ENCODE assay signal across 8 cellular contexts in the genomic region with DNA sequence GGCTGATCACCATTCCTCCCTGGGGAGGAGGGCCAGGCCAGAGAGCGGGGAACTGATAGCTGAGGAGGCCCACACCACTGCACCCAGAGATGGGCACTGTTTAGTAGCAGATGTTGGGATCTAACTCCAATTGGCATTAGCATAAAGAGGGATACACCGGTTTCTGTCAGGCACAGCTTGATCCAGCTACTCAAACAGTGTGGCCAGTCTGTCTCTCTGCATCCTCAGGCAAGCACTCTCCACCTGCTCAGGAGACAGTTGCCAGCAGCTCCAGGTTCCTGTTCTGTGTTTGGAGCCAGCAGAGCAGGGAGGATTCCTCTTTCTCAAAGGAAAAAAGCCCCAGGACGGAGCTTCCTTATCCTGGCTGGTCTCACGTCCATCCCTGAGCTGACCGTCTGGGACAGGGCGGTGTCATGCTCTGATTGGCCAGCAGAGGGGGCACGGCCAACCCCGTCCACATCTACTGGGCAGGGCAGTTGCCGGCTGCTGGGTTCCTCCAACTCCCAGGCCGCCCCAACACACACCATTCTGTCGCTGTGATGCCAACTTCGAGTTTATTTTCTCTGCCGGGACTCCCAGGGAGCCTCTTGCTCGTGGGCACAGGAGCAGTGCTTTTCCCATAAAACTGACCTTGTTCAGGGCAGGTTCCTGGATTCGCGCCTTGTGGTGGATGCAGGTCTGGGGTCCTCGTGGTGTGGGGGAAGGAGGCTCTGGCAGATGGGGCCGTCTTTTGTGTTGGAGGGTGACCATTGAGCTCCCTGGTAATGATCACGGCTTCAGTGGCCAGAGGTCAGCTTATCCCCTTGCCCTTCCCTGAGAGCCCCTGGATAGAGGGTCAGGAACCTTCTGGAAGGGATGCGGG.
A peak's percentile ranks its signal among the peaks of the same experiment; 100 is the strongest.
DNase-seq lines count a peak whose midpoint lies in the region; ATAC-seq and TF ChIP-seq lines count a peak whose summit lies in the region.

No MANE protein-coding gene starts in this region.

- H3K4me3 Mint-ChIP-seq in T-helper 2 cell treated with Interferon-gamma antibody and Interleukin-4, amounts not matched to agents 5 μg/mL and 100 μg/mL, for 36 hours = no peak overlapping the region

- H3K36me3 ChIP-seq in brain microvascular endothelial cell (replicated peaks) = peaks cover 76% of the 10 kb centered on the region

- peak; percentile 22 for DNase-seq in SKM-1 treated with dmso at 0.1 percent for 144 hours (lab: John Stamatoyannopoulos, UW; ENCODE audit: unreplicated experiment)
- no peak for DNase-seq in SKM-1 (lab: John Stamatoyannopoulos, UW; ENCODE audit: unreplicated experiment)
- peak; percentile 46 for DNase-seq in LoVo (ENCODE audit: low spot score)
- peak; percentile 42 for DNase-seq in brain microvascular endothelial cell
- DNase-seq in islet precursor cell = peak; percentile 89
- peak; percentile 26 for DNase-seq in stimulated activated naive CD8-positive, alpha-beta T cell treated with anti-CD3 and anti-CD28 coated beads, Interleukin-15, Interleukin-2, amounts not matched to agents 100 U/mL and 50 U/mL, for 24 hours
- no peak for DNase-seq in T-helper 2 cell treated with Interferon-gamma antibody and Interleukin-4, amounts not matched to agents 5 μg/mL and 100 μg/mL, for 36 hours (ENCODE audit: low spot score)

- in situ Hi-C loops in brain microvascular endothelial cell (cut with HindIII; ENCODE audit: low pct_ligation_motif_present, low sequenced_read_pairs) = no loop called here

- H3K4me1 Mint-ChIP-seq in T-helper 2 cell treated with Interferon-gamma antibody and Interleukin-4, amounts not matched to agents 5 μg/mL and 100 μg/mL, for 36 hours (ENCODE audit: low read depth) = peaks cover 4% of the 10 kb centered on the region

- no peak overlapping the region for H3K4me3 ChIP-seq in brain microvascular endothelial cell (ENCODE audit: low read depth, low read length)

- H3K27ac ChIP-seq in brain microvascular endothelial cell = peak overlapping the region; percentile 2

- no peak for ATAC-seq in stimulated activated naive CD8-positive, alpha-beta T cell treated with anti-CD3 and anti-CD28 coated beads, Interleukin-15, Interleukin-2, amounts not matched to agents 100 U/mL and 50 U/mL, for 24 hours
- no peak for ATAC-seq in GM19324 (IDR thresholded peaks at IDR 0.05; ENCODE audit: low FRiP score, unreplicated experiment)

- H3K36me3 Mint-ChIP-seq in T-helper 2 cell treated with Interferon-gamma antibody and Interleukin-4, amounts not matched to agents 5 μg/mL and 100 μg/mL, for 36 hours (ENCODE audit: low read depth) = no peaks in the 10 kb centered on the region

- TF ChIP-seq CTCF in brain microvascular endothelial cell (IDR thresholded peaks at IDR 0.05; ENCODE audit: low read depth, low read length, missing control alignments) = peak; percentile 89

- H3K27me3 ChIP-seq in brain microvascular endothelial cell (replicated peaks) = no peaks in the 10 kb centered on the region

- no peak overlapping the region for H3K27ac Mint-ChIP-seq in T-helper 2 cell treated with Interferon-gamma antibody and Interleukin-4, amounts not matched to agents 5 μg/mL and 100 μg/mL, for 36 hours

- no peaks in the 10 kb centered on the region for H3K27me3 Mint-ChIP-seq in T-helper 2 cell treated with Interferon-gamma antibody and Interleukin-4, amounts not matched to agents 5 μg/mL and 100 μg/mL, for 36 hours (ENCODE audit: low read depth)

- no peaks in the 10 kb centered on the region for H3K9me3 Mint-ChIP-seq in T-helper 2 cell treated with Interferon-gamma antibody and Interleukin-4, amounts not matched to agents 5 μg/mL and 100 μg/mL, for 36 hours

Comparison
In these comparisons a context has a peak if more than half of its experiments do, and no peak if none do; other contexts are left out.
1. DNase-seq: peak in SKM-1 treated with dmso at 0.1 percent for 144 hours (single experiment), LoVo (single experiment), brain microvascular endothelial cell (single experiment), islet precursor cell (single experiment) and stimulated activated naive CD8-positive, alpha-beta T cell treated with anti-CD3 and anti-CD28 coated beads, Interleukin-15, Interleukin-2, amounts not matched to agents 100 U/mL and 50 U/mL, for 24 hours (single experiment); none in SKM-1 (single experiment) and T-helper 2 cell treated with Interferon-gamma antibody and Interleukin-4, amounts not matched to agents 5 μg/mL and 100 μg/mL, for 36 hours (single experiment).